1 cellular context compared by ENCODE assay signal in the genomic region with DNA sequence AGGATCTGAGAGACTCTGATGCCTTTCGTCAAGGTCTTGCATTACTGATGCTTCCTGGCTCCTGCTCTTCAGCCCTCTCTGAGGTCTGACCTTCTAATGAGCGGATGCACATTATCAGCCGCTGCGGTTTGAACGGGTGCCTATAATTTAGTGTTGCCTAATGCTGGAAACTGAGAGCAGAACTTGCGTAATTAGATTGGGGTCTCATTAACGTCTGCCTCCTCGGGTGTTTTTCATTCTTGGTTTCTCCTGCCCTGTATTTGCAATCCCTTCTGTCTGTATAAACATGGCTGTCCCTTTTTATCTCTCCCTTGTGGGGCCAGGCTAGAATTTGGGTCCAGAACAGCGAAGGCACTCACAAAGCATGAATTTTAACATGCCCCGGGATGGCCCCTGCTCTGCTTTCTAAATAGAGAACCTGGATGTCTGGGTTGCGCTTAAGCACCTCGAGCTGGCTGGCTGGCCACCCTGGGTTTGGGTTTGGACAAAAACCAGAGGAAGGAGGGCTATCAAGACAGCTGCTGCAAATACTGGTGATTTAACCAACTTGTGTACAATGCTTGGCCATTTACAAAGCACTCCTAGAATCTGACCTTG.
TF ChIP-seq lines count a peak whose summit lies in the region.

No MANE protein-coding gene starts in this region.

TF ChIP-seq in K562, 482 proteins besides CTCF, POLR2A, EP300 and RAD21 (continued from another document):
- TF ChIP-seq, protein P1, sequence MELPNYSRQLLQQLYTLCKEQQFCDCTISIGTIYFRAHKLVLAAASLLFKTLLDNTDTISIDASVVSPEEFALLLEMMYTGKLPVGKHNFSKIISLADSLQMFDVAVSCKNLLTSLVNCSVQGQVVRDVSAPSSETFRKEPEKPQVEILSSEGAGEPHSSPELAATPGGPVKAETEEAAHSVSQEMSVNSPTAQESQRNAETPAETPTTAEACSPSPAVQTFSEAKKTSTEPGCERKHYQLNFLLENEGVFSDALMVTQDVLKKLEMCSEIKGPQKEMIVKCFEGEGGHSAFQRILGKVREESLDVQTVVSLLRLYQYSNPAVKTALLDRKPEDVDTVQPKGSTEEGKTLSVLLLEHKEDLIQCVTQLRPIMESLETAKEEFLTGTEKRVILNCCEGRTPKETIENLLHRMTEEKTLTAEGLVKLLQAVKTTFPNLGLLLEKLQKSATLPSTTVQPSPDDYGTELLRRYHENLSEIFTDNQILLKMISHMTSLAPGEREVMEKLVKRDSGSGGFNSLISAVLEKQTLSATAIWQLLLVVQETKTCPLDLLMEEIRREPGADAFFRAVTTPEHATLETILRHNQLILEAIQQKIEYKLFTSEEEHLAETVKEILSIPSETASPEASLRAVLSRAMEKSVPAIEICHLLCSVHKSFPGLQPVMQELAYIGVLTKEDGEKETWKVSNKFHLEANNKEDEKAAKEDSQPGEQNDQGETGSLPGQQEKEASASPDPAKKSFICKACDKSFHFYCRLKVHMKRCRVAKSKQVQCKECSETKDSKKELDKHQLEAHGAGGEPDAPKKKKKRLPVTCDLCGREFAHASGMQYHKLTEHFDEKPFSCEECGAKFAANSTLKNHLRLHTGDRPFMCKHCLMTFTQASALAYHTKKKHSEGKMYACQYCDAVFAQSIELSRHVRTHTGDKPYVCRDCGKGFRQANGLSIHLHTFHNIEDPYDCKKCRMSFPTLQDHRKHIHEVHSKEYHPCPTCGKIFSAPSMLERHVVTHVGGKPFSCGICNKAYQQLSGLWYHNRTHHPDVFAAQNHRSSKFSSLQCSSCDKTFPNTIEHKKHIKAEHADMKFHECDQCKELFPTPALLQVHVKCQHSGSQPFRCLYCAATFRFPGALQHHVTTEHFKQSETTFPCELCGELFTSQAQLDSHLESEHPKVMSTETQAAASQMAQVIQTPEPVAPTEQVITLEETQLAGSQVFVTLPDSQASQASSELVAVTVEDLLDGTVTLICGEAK (IDR thresholded peaks at IDR 0.05): no peak
- TF ChIP-seq, protein P1 (CRISPR knock-in tag; IDR thresholded peaks at IDR 0.05): no peak
- TF ChIP-seq ZNF354B (CRISPR knock-in tag; IDR thresholded peaks at IDR 0.05): no peak
- TF ChIP-seq NRF1 (conservative IDR thresholded peaks at IDR 0.05 in 1 of 2, IDR thresholded peaks at IDR 0.05 in 1 of 2): no peak
- no peak for TF ChIP-seq HLTF (IDR thresholded peaks at IDR 0.05)
- peak; percentile 69 for TF ChIP-seq CEBPB (tag; IDR thresholded peaks at IDR 0.05)
- TF ChIP-seq LEF1 (IDR thresholded peaks at IDR 0.05): no peak
- TF ChIP-seq, protein P2, sequence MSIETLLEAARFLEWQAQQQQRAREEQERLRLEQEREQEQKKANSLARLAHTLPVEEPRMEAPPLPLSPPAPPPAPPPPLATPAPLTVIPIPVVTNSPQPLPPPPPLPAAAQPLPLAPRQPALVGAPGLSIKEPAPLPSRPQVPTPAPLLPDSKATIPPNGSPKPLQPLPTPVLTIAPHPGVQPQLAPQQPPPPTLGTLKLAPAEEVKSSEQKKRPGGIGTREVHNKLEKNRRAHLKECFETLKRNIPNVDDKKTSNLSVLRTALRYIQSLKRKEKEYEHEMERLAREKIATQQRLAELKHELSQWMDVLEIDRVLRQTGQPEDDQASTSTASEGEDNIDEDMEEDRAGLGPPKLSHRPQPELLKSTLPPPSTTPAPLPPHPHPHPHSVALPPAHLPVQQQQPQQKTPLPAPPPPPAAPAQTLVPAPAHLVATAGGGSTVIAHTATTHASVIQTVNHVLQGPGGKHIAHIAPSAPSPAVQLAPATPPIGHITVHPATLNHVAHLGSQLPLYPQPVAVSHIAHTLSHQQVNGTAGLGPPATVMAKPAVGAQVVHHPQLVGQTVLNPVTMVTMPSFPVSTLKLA (conservative IDR thresholded peaks at IDR 0.05): no peak
- no peak for TF ChIP-seq CEBPG (CRISPR knock-in tag; IDR thresholded peaks at IDR 0.05)
- TF ChIP-seq CEBPG (tag; conservative IDR thresholded peaks at IDR 0.05 in 1 of 2, IDR thresholded peaks at IDR 0.05 in 1 of 2): peak; percentile 72 to 88
- TF ChIP-seq, protein P3, sequence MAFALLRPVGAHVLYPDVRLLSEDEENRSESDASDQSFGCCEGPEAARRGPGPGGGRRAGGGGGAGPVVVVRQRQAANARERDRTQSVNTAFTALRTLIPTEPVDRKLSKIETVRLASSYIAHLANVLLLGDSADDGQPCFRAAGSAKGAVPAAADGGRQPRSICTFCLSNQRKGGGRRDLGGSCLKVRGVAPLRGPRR (CRISPR knock-in tag; IDR thresholded peaks at IDR 0.05): no peak
- TF ChIP-seq BRD4 (IDR thresholded peaks at IDR 0.05): no peak
